In the genomic region with DNA sequence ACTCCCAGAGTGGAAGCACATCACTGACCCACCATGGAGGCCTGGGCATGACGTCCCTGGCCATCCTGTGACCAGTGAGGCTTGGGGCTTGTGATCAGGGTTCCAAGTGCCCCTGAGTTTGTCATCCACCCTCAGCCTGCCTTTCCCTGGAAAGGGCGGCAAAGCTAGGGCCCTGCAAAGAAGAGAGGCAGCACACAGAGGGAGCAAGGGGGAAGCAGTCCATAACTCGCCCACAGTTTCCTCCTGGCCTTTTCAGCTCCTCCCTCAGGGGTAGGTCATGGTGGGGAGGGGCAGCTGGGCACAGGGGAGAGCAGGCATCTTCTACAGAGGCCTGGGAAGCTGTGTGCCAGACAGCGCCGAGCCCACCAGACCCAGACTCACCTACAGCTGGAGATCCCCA, we compare ENCODE assay signal across 24 cellular contexts. TPM values are rescaled to one million over a fixed set of nuclear protein-coding genes. Genes with fewer than 3 reads are reported as not detected.
DNase-seq lines count a peak whose midpoint lies in the region; ATAC-seq and TF ChIP-seq lines count a peak whose summit lies in the region.
"Had no signal": no experiment of that assay in that cellular context is flagged by ENCODE, and none has a peak within 500 bp of the region (broad histone marks: within the 10 kb centered on the region; RNA-seq: fewer than 3 reads in every experiment).

A gene with protein sequence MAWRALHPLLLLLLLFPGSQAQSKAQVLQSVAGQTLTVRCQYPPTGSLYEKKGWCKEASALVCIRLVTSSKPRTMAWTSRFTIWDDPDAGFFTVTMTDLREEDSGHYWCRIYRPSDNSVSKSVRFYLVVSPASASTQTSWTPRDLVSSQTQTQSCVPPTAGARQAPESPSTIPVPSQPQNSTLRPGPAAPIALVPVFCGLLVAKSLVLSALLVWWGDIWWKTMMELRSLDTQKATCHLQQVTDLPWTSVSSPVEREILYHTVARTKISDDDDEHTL (plus strand): TSS at position 313 of the 400 bp plus-strand sequence. CDS start 269 bp downstream, outside the sequence.

- H3K4me1 ChIP-seq in BLaER1: peaks cover 57% of the 10 kb centered on the region
- peaks cover 31% of the 10 kb centered on the region for H3K4me1 ChIP-seq in CD4-positive, alpha-beta memory T cell (ENCODE audit: insufficient read depth, low read length)
- H3K4me1 ChIP-seq in thyroid gland: no peaks in the 10 kb centered on the region
- H3K4me1 ChIP-seq: transverse colon had no signal

- CTCF ChIA-PET in CD4-positive, alpha-beta memory T cell (lab: Charles Lee; ENCODE audit: partially characterized antibody): interaction anchor here (1.4 to 5.9 kb wide), 2 partner anchors 16 to 37 kb away, joined by 3 to 43 read pairs; no protein-coding TSS in a partner anchor

- H3K4me1 Mint-ChIP-seq in CD4-positive, alpha-beta memory T cell: peaks cover 8 to 38% (median 20%) of the 10 kb centered on the region in 4 donors
- peaks cover 57 to 64% of the 10 kb centered on the region in 2 donors for H3K4me1 Mint-ChIP-seq in immature natural killer cell

- H3K9ac ChIP-seq in BLaER1: no peak within 1 kb of the TSS
- peak within 1 kb of the TSS; percentile 63 for H3K9ac ChIP-seq in SU-DHL-6 (ENCODE audit: low read length)
- H3K9ac ChIP-seq: SK-N-SH had no signal

- no peaks in the 10 kb centered on the region for H3K9me3 Mint-ChIP-seq in CD4-positive, alpha-beta memory T cell
- H3K9me3 Mint-ChIP-seq in immature natural killer cell: no peaks in the 10 kb centered on the region

- peaks cover 45% of the 10 kb centered on the region for H3F3A ChIP-seq in SU-DHL-6 (ENCODE audit: insufficient read depth)

- peak within 1 kb of the TSS; percentile 90 for H3K4me2 ChIP-seq in BLaER1
- peak within 1 kb of the TSS; percentile 80 for H3K4me2 ChIP-seq in SU-DHL-6 (ENCODE audit: low read depth, low read length, poor library complexity, severe bottlenecking)
- H3K4me2 ChIP-seq: SK-N-SH had no signal

- H3K9me3 ChIP-seq in BLaER1 (no peaks in the 10 kb centered on the region), SU-DHL-6 (ENCODE audit: insufficient read depth, low read length) (no peaks in the 10 kb centered on the region), thyroid gland (no peaks in the 10 kb centered on the region)
- no peaks in the 10 kb centered on the region for H3K9me3 ChIP-seq in CD4-positive, alpha-beta memory T cell (ENCODE audit: control insufficient read depth in 1 of 2, low read length in 2 of 2)
- H3K9me3 ChIP-seq: Peyer's patch, SK-N-SH, transverse colon had no signal

- TF ChIP-seq POLR2A in thyroid gland (IDR thresholded peaks at IDR 0.05): no peak

- H3K27ac ChIP-seq in BLaER1: no peak within 1 kb of the TSS
- H3K27ac ChIP-seq in CD4-positive, alpha-beta memory T cell (ENCODE audit: low read depth, low read length): no peak within 1 kb of the TSS
- peak within 1 kb of the TSS; percentile 96 for H3K27ac ChIP-seq in SU-DHL-6 (ENCODE audit: low read depth, low read length)
- no peak within 1 kb of the TSS for H3K27ac ChIP-seq in thyroid gland
- H3K27ac ChIP-seq: transverse colon had no signal

- intact Hi-C loops in CD4-positive, alpha-beta memory T cell (cut with micrococcal nuclease): no loop called here
- intact Hi-C loops in thyroid gland (cut with DNase I): no loop called here

- POLR2A ChIA-PET in CD4-positive, alpha-beta memory T cell (lab: Charles Lee; ENCODE audit: partially characterized antibody): interaction anchor here (1.7 kb wide), 1 partner anchor 10 kb away, joined by 6 read pairs; no protein-coding TSS in a partner anchor

- ATAC-seq in HG03196 (IDR thresholded peaks at IDR 0.05; ENCODE audit: unreplicated experiment) (no peak), HG02981 (IDR thresholded peaks at IDR 0.05; ENCODE audit: unreplicated experiment) (no peak)
- ATAC-seq: left ventricle myocardium superior had no signal

- H3K4me3 ChIP-seq in BLaER1: no peak within 1 kb of the TSS
- H3K4me3 ChIP-seq in CD4-positive, alpha-beta memory T cell (ENCODE audit: low read length in 2 of 2): no peak within 1 kb of the TSS
- H3K4me3 ChIP-seq in SU-DHL-6 (ENCODE audit: insufficient read depth, low read length, poor library complexity, severe bottlenecking): peak within 1 kb of the TSS; percentile 33
- no peak within 1 kb of the TSS for H3K4me3 ChIP-seq in thyroid gland (replicated peaks in 1 of 3)
- H3K4me3 ChIP-seq: Peyer's patch, transverse colon had no signal

- peak within 1 kb of the TSS in 3 of 8 donors; percentile 60 to 67 (median 61) for H3K4me3 Mint-ChIP-seq in CD4-positive, alpha-beta memory T cell
- peak within 1 kb of the TSS; percentile 71 to 84 (median 75) for H3K4me3 Mint-ChIP-seq in immature natural killer cell

- H2AFZ ChIP-seq in SU-DHL-6 (ENCODE audit: low read depth, low read length, severe bottlenecking): peak within 1 kb of the TSS; percentile 48

- H3K36me3 ChIP-seq in BLaER1 (no peaks in the 10 kb centered on the region), SU-DHL-6 (ENCODE audit: low read length) (no peaks in the 10 kb centered on the region), thyroid gland (no peaks in the 10 kb centered on the region)
- no peaks in the 10 kb centered on the region for H3K36me3 ChIP-seq in CD4-positive, alpha-beta memory T cell (ENCODE audit: insufficient read depth, low read length)
- H3K36me3 ChIP-seq: Peyer's patch, transverse colon had no signal

- peak within 1 kb of the TSS; percentile 51 to 97 (median 89) for H3K27ac Mint-ChIP-seq in CD4-positive, alpha-beta memory T cell
- peak within 1 kb of the TSS; percentile 92 to 98 (median 96) for H3K27ac Mint-ChIP-seq in immature natural killer cell

- no peaks in the 10 kb centered on the region for H3K9me2 ChIP-seq in SU-DHL-6 (replicated peaks; ENCODE audit: insufficient read depth, low read length)
- H3K9me2 ChIP-seq: SK-N-SH had no signal

- no peaks in the 10 kb centered on the region for H4K20me1 ChIP-seq in BLaER1
- no peaks in the 10 kb centered on the region for H4K20me1 ChIP-seq in SU-DHL-6 (ENCODE audit: low read depth, low read length)

- TF ChIP-seq CTCF in SU-DHL-6 (IDR thresholded peaks at IDR 0.05; ENCODE audit: insufficient read depth, low read length, poor library complexity, severe bottlenecking): no peak
- TF ChIP-seq CTCF in thyroid gland (IDR thresholded peaks at IDR 0.05): no peak

- peaks cover 5% of the 10 kb centered on the region; the same call in 1 of the 2 replicates for H3K79me2 ChIP-seq in SU-DHL-6 (ENCODE audit: insufficient read depth, low read length)

- H3K36me3 Mint-ChIP-seq in CD4-positive, alpha-beta memory T cell: no peaks in the 10 kb centered on the region
- H3K36me3 Mint-ChIP-seq in immature natural killer cell: no peaks in the 10 kb centered on the region

- H3K27me3 Mint-ChIP-seq in CD4-positive, alpha-beta memory T cell: peaks cover 0 to 4% of the 10 kb centered on the region in 2 donors
- peaks cover 11 to 16% (median 16%) of the 10 kb centered on the region in 3 donors for H3K27me3 Mint-ChIP-seq in immature natural killer cell (ENCODE audit: low read depth in 3 of 3)

- DNase-seq in CD4-positive, alpha-beta memory T cell: no peak
- no peak for DNase-seq in immature natural killer cell
- DNase-seq in thyroid gland: no peak
- no peak for DNase-seq in DMS79 treated with DMSO at 0.1 percent for 48 hours (lab: John Stamatoyannopoulos, UW)
- DNase-seq: dermis blood vessel endothelial cell; DMS153; Karpas-422; left ventricle myocardium superior; NCI-H1105 treated with DMSO at 0.1 percent for 48 hours; NCI-H2171; NCI-H748 treated with DMSO at 0.1 percent for 48 hours; Peyer's patch; stimulated activated CD4-positive, alpha-beta T cell treated with anti-CD3 and anti-CD28 coated beads, Interleukin-4, amount 100 ng/mL, for 4 hours; stimulated activated CD8-positive, alpha-beta memory T cell treated with anti-CD3 and anti-CD28 coated beads, Interleukin-4, amount 100 ng/mL, for 48 hours; transverse colon had no signal

- WGBS in thyroid gland, 2 donors: 83 to 90% methylated on average over 4 to 5 of the region's 5 CpGs

- no peaks in the 10 kb centered on the region for H3K27me3 ChIP-seq in BLaER1
- H3K27me3 ChIP-seq in CD4-positive, alpha-beta memory T cell (ENCODE audit: insufficient read depth, low read length): no peaks in the 10 kb centered on the region
- no peaks in the 10 kb centered on the region for H3K27me3 ChIP-seq in SU-DHL-6 (ENCODE audit: low read length)
- H3K27me3 ChIP-seq in thyroid gland: no peaks in the 10 kb centered on the region
- H3K27me3 ChIP-seq: Peyer's patch had no signal

RNA-seq across cellular contexts. Expression of the gene that starts here (rescaled TPM):
- total RNA-seq in CD4-positive, alpha-beta memory T cell: not detected
- polyA plus RNA-seq in CD4-positive, alpha-beta memory T cell: not detected
- polyA plus RNA-seq in immature natural killer cell: under 1 TPM in 2 of 3 donors, not detected in 1; 0.91 to 0.97 TPM
- not detected for total RNA-seq in thyroid gland
- total RNA-seq: bronchial epithelial cell, dermis blood vessel endothelial cell, epithelial cell of proximal tubule, left ventricle myocardium superior, Peyer's patch, posterior vena cava, skeletal muscle tissue, transverse colon had no signal
- polyA plus RNA-seq: SK-N-SH had no signal
